In genomic region chr9:121780177-121780576, GRCh38 we compare ENCODE assay signal across 1 cellular context.
TF ChIP-seq lines count a peak whose summit lies in the region.

No MANE protein-coding gene starts in this region.

TF ChIP-seq in H1, 55 proteins besides CTCF, POLR2A, EP300 and RAD21:
- TF ChIP-seq GABPA (IDR thresholded peaks at IDR 0.05; ENCODE audit: borderline replicate concordance, insufficient read depth, low read length) (no peak), ASH2L (IDR thresholded peaks at IDR 0.05; ENCODE audit: low read length) (no peak), ZNF274 (IDR thresholded peaks at IDR 0.05; ENCODE audit: borderline replicate concordance, extremely low read depth, low read length) (no peak), JUND (IDR thresholded peaks at IDR 0.05; ENCODE audit: low read length) (no peak), SRF (IDR thresholded peaks at IDR 0.05; ENCODE audit: low read depth, low read length) (no peak), SP2 (IDR thresholded peaks at IDR 0.05; ENCODE audit: low read length) (no peak), MAX (IDR thresholded peaks at IDR 0.05) (no peak), TBP (IDR thresholded peaks at IDR 0.05; ENCODE audit: low read depth, low read length) (no peak), E2F6 (IDR thresholded peaks at IDR 0.05) (no peak), BACH1 (IDR thresholded peaks at IDR 0.05; ENCODE audit: low read length) (no peak), HDAC2 (IDR thresholded peaks at IDR 0.05; ENCODE audit: borderline replicate concordance in 1 of 2, low read depth in 2 of 2, low read length in 2 of 2) (no peak), ATF2 (IDR thresholded peaks at IDR 0.05; ENCODE audit: low read length) (no peak)
